10 cellular contexts compared by ENCODE assay signal in the genomic region with DNA sequence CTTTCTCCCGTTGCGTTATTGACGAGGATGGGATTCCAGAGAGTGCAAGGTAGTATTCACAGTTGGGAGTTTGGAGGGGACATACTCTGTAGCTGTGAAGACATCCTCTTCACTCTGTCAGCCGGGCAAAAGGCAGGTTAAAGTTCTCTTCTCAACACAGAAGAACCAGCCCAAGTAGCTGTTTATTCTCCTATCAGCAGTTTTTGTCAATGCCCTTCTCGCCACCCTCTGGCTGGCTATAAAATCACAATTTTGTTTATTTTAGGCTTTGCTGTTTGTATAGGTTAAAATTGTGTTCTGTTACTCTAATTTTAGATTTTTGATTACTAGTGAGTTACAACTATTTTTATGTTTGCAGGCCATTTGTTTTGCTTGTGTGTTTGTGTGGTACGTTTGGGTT. TPM values are rescaled to one million over a fixed set of nuclear protein-coding genes. Genes with fewer than 3 reads are reported as not detected.
DNase-seq lines count a peak whose midpoint lies in the region; ATAC-seq and TF ChIP-seq lines count a peak whose summit lies in the region.
"Had no signal": no experiment of that assay in that cellular context is flagged by ENCODE, and none has a peak within 500 bp of the region (broad histone marks: within the 10 kb centered on the region; RNA-seq: fewer than 3 reads in every experiment).

No MANE protein-coding gene starts in this region.

- H3K79me2 ChIP-seq in OCI-LY3 (ENCODE audit: low read length): no peaks in the 10 kb centered on the region

- peaks cover 13 to 14% of the 10 kb centered on the region in 2 donors for H3K9me3 Mint-ChIP-seq in stimulated activated naive CD8-positive, alpha-beta T cell treated with anti-CD3 and anti-CD28 coated beads, Interleukin-15, amount 100 ng/mL, for 72 hours

- TF ChIP-seq CTCF in OCI-LY3 (IDR thresholded peaks at IDR 0.05; ENCODE audit: low read depth, low read length): peak; percentile 43

- no peaks in the 10 kb centered on the region for H3K9me3 ChIP-seq in OCI-LY3 (ENCODE audit: insufficient read depth, low read length)

- H3K27ac ChIP-seq in OCI-LY3 (ENCODE audit: low read length): no peak overlapping the region

- no peak overlapping the region for H3K9ac ChIP-seq in OCI-LY3 (ENCODE audit: low read length)

- H3K27me3 ChIP-seq in OCI-LY3 (ENCODE audit: low read depth, low read length): 0 out of 2 replicates have a peak, but pooled peaks cover 4% of the 10 kb centered on the region

- no peaks in the 10 kb centered on the region for H3K4me1 Mint-ChIP-seq in stimulated activated naive CD8-positive, alpha-beta T cell treated with anti-CD3 and anti-CD28 coated beads, Interleukin-15, amount 100 ng/mL, for 72 hours
- H3K4me1 Mint-ChIP-seq: memory B cell had no signal

- peak overlapping the region; percentile 26; the same call in 1 of the 2 replicates for H3K4me3 ChIP-seq in OCI-LY3 (ENCODE audit: low read length)

- DNase-seq in stimulated activated naive CD4-positive, alpha-beta T cell (lab: John Stamatoyannopoulos, UW): peak in 4 of 6 experiments; percentile 15 to 48 (median 18)
- no peak for DNase-seq in stimulated activated naive CD4-positive, alpha-beta T cell treated with Interleukin-2 at 50 U/mL for 16 hours (lab: John Stamatoyannopoulos, UW)
- DNase-seq in fibroblast of peridontal ligament (ENCODE audit: extremely low read depth): peak; percentile 35
- DNase-seq in mucosa of gallbladder (ENCODE audit: low spot score): no peak
- DNase-seq in foreskin melanocyte: no peak
- no peak for DNase-seq in stimulated activated naive CD8-positive, alpha-beta T cell treated with anti-CD3 and anti-CD28 coated beads, Interleukin-15, amount 100 ng/mL, for 72 hours
- DNase-seq: activated effector memory CD4-positive, alpha-beta T cell treated with Interleukin-2 at 50 U/mL for 16 hours had no signal

- H3K27ac Mint-ChIP-seq in stimulated activated naive CD8-positive, alpha-beta T cell treated with anti-CD3 and anti-CD28 coated beads, Interleukin-15, amount 100 ng/mL, for 72 hours: no peak overlapping the region
- H3K27ac Mint-ChIP-seq: memory B cell had no signal

- no peaks in the 10 kb centered on the region for H3K36me3 ChIP-seq in OCI-LY3 (replicated peaks; ENCODE audit: low read depth, low read length)

- peak overlapping the region; percentile 60 for H3K4me2 ChIP-seq in OCI-LY3 (ENCODE audit: low read length)

- no peak overlapping the region for H3K4me3 Mint-ChIP-seq in stimulated activated naive CD8-positive, alpha-beta T cell treated with anti-CD3 and anti-CD28 coated beads, Interleukin-15, amount 100 ng/mL, for 72 hours
- H3K4me3 Mint-ChIP-seq: memory B cell had no signal

- no peak for ATAC-seq in HG03520 (IDR thresholded peaks at IDR 0.05; ENCODE audit: unreplicated experiment)
- no peak for ATAC-seq in stimulated activated naive CD8-positive, alpha-beta T cell treated with anti-CD3 and anti-CD28 coated beads, Interleukin-15, amount 100 ng/mL, for 72 hours

- H3K27me3 Mint-ChIP-seq in stimulated activated naive CD8-positive, alpha-beta T cell treated with anti-CD3 and anti-CD28 coated beads, Interleukin-15, amount 100 ng/mL, for 72 hours: no peaks in the 10 kb centered on the region

- H3K4me1 ChIP-seq in OCI-LY3 (ENCODE audit: low read length): no peaks in the 10 kb centered on the region

- peak overlapping the region; percentile 65; the same call in 1 of the 2 replicates for H2AFZ ChIP-seq in OCI-LY3 (ENCODE audit: low read depth, low read length)

- no peaks in the 10 kb centered on the region for H4K20me1 ChIP-seq in OCI-LY3 (ENCODE audit: insufficient read depth, low read length)

RNA-seq across cellular contexts. Expression of gene MAS1, which starts 37.9 kb away (rescaled TPM):
- not detected for total RNA-seq in mucosa of gallbladder

RNA-seq across cellular contexts. Expression of gene PNLDC1, which starts 52.8 kb away (rescaled TPM):
- total RNA-seq in mucosa of gallbladder: 0.23 TPM

Comparison
In these comparisons a context has a peak if more than half of its experiments do, and no peak if none do; other contexts are left out.
1. DNase-seq: peak in stimulated activated naive CD4-positive, alpha-beta T cell (4 of 6) and fibroblast of peridontal ligament (single experiment); none in stimulated activated naive CD4-positive, alpha-beta T cell treated with Interleukin-2 at 50 U/mL for 16 hours (single experiment), mucosa of gallbladder (single experiment), foreskin melanocyte (single experiment) and stimulated activated naive CD8-positive, alpha-beta T cell treated with anti-CD3 and anti-CD28 coated beads, Interleukin-15, amount 100 ng/mL, for 72 hours (0 of 2).